20 cellular contexts compared by ENCODE assay signal in the genomic region with DNA sequence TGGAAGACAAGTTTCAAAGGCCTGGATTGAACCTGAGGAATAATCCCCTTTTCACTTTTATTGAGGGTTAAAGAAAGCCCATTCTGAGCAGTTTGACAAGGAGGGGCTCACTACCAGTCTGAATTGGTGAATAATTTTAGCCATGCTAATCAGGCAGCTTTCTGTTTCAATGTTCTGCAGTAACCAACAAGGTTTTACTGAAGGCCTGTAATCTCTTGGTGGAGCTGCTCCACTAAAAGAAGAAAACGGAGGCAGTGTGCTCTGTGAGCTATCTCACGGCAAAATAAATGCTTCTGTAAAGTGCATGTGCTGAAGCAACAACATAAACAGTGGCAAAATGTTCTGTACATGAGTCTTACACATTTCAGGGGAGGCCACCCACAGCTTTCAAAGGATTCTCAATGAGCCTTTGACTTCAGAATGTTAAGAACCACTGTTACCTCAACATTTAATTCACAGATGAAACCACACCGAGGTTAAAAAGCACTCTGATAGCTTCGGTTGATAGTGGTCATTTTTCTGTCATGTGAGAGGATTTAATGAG.
"Had no signal": no experiment of that assay in that cellular context is flagged by ENCODE, and none has a peak within 500 bp of the region (broad histone marks: within the 10 kb centered on the region; RNA-seq: fewer than 3 reads in every experiment).

No MANE protein-coding gene starts in this region.

- ATAC-seq: activated naive CD4-positive, alpha-beta T cell treated with anti-CD3 and anti-CD28 coated beads, Interleukin-2, amount 50 U/mL, for 72 hours; foreskin keratinocyte; left lobe of liver; lower lobe of right lung; naive thymus-derived CD8-positive, alpha-beta T cell; WTC11 had no signal

- H3K36me3 ChIP-seq: ascending aorta, lower lobe of right lung, ovary, prostate gland, spleen, upper lobe of left lung had no signal

- H3K4me3 ChIP-seq: ascending aorta, coronary artery, lower lobe of right lung, ovary, prostate gland, spleen, upper lobe of left lung had no signal

- H3K27ac ChIP-seq: ascending aorta, coronary artery, epithelial cell of prostate, foreskin keratinocyte, lower lobe of right lung, ovary, prostate gland, spleen, upper lobe of left lung had no signal

- DNase-seq: activated T-cell treated with anti-CD3 and anti-CD28 coated beads, Interleukin-2, amount 50 U/mL, for 1 hour; foreskin keratinocyte; hippocampal formation; kidney; lower lobe of right lung; naive thymus-derived CD8-positive, alpha-beta T cell; ovary; spleen; stimulated activated CD4-positive, alpha-beta T cell treated with anti-CD3 and anti-CD28 coated beads, Interleukin-4, amount 100 ng/mL, for 1 hour; stimulated activated naive CD4-positive, alpha-beta T cell; T1000; upper lobe of left lung had no signal

- FAIRE-seq: bronchial epithelial cell, kidney had no signal

- H3K27me3 ChIP-seq: ascending aorta, ovary, spleen, upper lobe of left lung had no signal

- H3K9me3 ChIP-seq: ascending aorta, lower lobe of right lung, ovary, prostate gland, spleen, upper lobe of left lung had no signal

- H3K4me1 ChIP-seq: ascending aorta, foreskin keratinocyte, lower lobe of right lung, prostate gland, spleen, upper lobe of left lung had no signal
